ENCODE assay signal across 16 cellular contexts in the genomic region with DNA sequence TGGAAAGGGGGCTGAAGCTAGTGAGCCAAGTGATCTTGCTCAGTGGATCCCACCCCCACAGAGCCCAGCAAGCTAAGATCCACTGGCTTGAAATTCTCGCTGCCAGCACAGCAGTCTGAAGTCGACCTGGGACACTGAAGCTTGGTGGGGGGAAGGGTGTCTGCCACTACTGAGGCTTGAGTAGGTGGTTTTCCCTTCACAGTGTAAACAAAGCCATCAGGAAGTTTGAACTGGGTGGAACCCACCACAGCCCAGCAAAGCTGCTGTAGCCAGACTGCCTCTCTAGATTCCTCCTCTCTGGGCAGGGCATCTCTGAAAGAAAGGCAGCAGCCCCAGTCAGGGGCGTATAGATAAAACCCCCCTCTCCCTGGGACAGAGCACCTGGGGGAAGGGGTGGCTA. TPM values are rescaled to one million over a fixed set of nuclear protein-coding genes. Genes with fewer than 3 reads are reported as not detected.
"Had no signal": no experiment of that assay in that cellular context is flagged by ENCODE, and none has a peak within 500 bp of the region (broad histone marks: within the 10 kb centered on the region; RNA-seq: fewer than 3 reads in every experiment).

No MANE protein-coding gene starts in this region.

RNA-seq across cellular contexts. Expression of a gene that starts 16.7 kb away (rescaled TPM):
- total RNA-seq: natural killer cell, omental fat pad, osteocyte, pancreas, posterior vena cava, pulmonary artery endothelial cell, right atrium auricular region, sciatic nerve, smooth muscle cell, spleen, suprapubic skin, transverse colon, upper lobe of right lung, urinary bladder, uterus had no signal
- polyA plus RNA-seq: neural cell, pancreas, smooth muscle cell, spleen, urinary bladder had no signal
